In the genomic region with DNA sequence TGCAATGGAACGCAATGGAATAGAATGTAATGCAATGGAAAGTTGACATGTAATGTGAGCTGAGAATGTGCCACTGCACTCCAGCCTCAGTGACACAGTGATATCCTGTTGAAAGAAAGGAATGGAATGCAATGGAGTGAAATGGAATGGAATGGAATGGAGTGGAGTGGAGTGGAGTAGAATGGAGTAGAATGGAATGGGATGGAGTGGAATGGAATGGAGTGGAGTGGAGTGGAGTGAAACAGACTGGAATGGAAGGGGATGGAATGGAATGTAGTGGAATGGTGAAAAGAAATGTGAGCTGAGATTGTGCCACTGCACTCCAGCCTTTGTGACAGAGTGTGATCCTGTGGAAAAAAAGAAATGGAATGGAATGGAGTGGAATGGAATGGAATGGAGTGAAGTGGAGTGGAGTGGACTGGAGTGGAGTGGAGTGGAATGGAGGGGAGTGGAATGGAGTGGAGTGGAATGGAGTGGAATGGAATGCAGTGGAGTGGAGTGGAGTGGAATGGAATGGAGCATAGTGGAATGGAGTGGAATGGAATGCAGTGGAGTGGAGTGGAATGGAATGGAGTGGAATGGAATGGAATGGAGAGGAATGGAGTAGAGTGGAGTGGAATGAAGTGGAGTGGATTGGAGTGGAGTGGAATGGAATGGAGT, we compare ENCODE assay signal across 7 cellular contexts.
A peak's percentile ranks its signal among the peaks of the same experiment; 100 is the strongest.
DNase-seq lines count a peak whose midpoint lies in the region; ATAC-seq and TF ChIP-seq lines count a peak whose summit lies in the region.
"Not testable (repeated sequence)": the region's sequence is repeated elsewhere in the genome, so short reads cannot be mapped to it uniquely, and the experiment has no call there.

No MANE protein-coding gene starts in this region.

- H3K36me3 Mint-ChIP-seq in activated naive CD8-positive, alpha-beta T cell treated with anti-CD3 and anti-CD28 coated beads, Interleukin-2, amount 50 U/mL, for 24 hours (ENCODE audit: low read depth) = peaks cover 33% of the 10 kb centered on the region
- peaks cover 12 to 45% (median 35%) of the 10 kb centered on the region in 5 donors for H3K36me3 Mint-ChIP-seq in naive thymus-derived CD4-positive, alpha-beta T cell
- H3K36me3 Mint-ChIP-seq in stimulated activated memory B cell treated with anti-CD40 and anti-IgM and Interleukin-4, amounts not matched to agents 10 μg/mL and 1 μg/mL and 100 μg/mL, for 72 hours = peaks cover 17% of the 10 kb centered on the region

- intact Hi-C loops in heart right ventricle (cut with DNase I); naive thymus-derived CD4-positive, alpha-beta T cell (cut with micrococcal nuclease): not testable (repeated sequence)

- H3K36me3 ChIP-seq in HEK293 (ENCODE audit: control insufficient read depth in 2 of 2, insufficient read depth in 1 of 2, low read length in 2 of 2); heart right ventricle; liver (ENCODE audit: control insufficient read depth in 4 of 4, insufficient read depth in 3 of 4, low read depth in 1 of 4, low read length in 3 of 4); naive thymus-derived CD4-positive, alpha-beta T cell (ENCODE audit: control insufficient read depth in 2 of 3, insufficient read depth in 3 of 3, low read length in 3 of 3): not testable (repeated sequence)

- TF ChIP-seq CTCF in HEK293 (tag by site-specific recombination; IDR thresholded peaks at IDR 0.05); foreskin keratinocyte (conservative IDR thresholded peaks at IDR 0.05); heart right ventricle (IDR thresholded peaks at IDR 0.05); liver (IDR thresholded peaks at IDR 0.05; ENCODE audit: low read depth, low read length, missing input control): not testable (repeated sequence)

- not testable (repeated sequence) for H3K4me3 Mint-ChIP-seq in activated naive CD8-positive, alpha-beta T cell treated with anti-CD3 and anti-CD28 coated beads, Interleukin-2, amount 50 U/mL, for 24 hours; naive thymus-derived CD4-positive, alpha-beta T cell; stimulated activated memory B cell treated with anti-CD40 and anti-IgM and Interleukin-4, amounts not matched to agents 10 μg/mL and 1 μg/mL and 100 μg/mL, for 72 hours

- H3K9me3 Mint-ChIP-seq in activated naive CD8-positive, alpha-beta T cell treated with anti-CD3 and anti-CD28 coated beads, Interleukin-2, amount 50 U/mL, for 24 hours = peaks cover 50% of the 10 kb centered on the region
- H3K9me3 Mint-ChIP-seq in naive thymus-derived CD4-positive, alpha-beta T cell = peaks cover 23 to 59% (median 47%) of the 10 kb centered on the region in 11 donors
- H3K9me3 Mint-ChIP-seq in stimulated activated memory B cell treated with anti-CD40 and anti-IgM and Interleukin-4, amounts not matched to agents 10 μg/mL and 1 μg/mL and 100 μg/mL, for 72 hours = peaks cover 45% of the 10 kb centered on the region

- H3K27ac Mint-ChIP-seq in activated naive CD8-positive, alpha-beta T cell treated with anti-CD3 and anti-CD28 coated beads, Interleukin-2, amount 50 U/mL, for 24 hours; naive thymus-derived CD4-positive, alpha-beta T cell; stimulated activated memory B cell treated with anti-CD40 and anti-IgM and Interleukin-4, amounts not matched to agents 10 μg/mL and 1 μg/mL and 100 μg/mL, for 72 hours: not testable (repeated sequence)

- H3K4me1 ChIP-seq in HEK293 (ENCODE audit: control insufficient read depth, insufficient read depth, low read length); foreskin keratinocyte; heart right ventricle; liver (ENCODE audit: control insufficient read depth in 4 of 4, insufficient read depth in 4 of 4, low read length in 3 of 4); naive thymus-derived CD4-positive, alpha-beta T cell (ENCODE audit: control insufficient read depth in 2 of 2, insufficient read depth in 2 of 2, low read length in 2 of 2): not testable (repeated sequence)

- not testable (repeated sequence) for H3K27me3 Mint-ChIP-seq in activated naive CD8-positive, alpha-beta T cell treated with anti-CD3 and anti-CD28 coated beads, Interleukin-2, amount 50 U/mL, for 24 hours; naive thymus-derived CD4-positive, alpha-beta T cell; stimulated activated memory B cell treated with anti-CD40 and anti-IgM and Interleukin-4, amounts not matched to agents 10 μg/mL and 1 μg/mL and 100 μg/mL, for 72 hours

- H3K4me1 Mint-ChIP-seq in activated naive CD8-positive, alpha-beta T cell treated with anti-CD3 and anti-CD28 coated beads, Interleukin-2, amount 50 U/mL, for 24 hours; stimulated activated memory B cell treated with anti-CD40 and anti-IgM and Interleukin-4, amounts not matched to agents 10 μg/mL and 1 μg/mL and 100 μg/mL, for 72 hours: not testable (repeated sequence)
- H3K4me1 Mint-ChIP-seq in naive thymus-derived CD4-positive, alpha-beta T cell = peaks cover 0 to 21% (median 0%) of the 10 kb centered on the region in 7 donors

- H3K27ac ChIP-seq in HEK293 (ENCODE audit: extremely low read depth, low read depth, low read length); foreskin keratinocyte; heart right ventricle; liver (ENCODE audit: low read depth in 1 of 2, low read length in 2 of 2); naive thymus-derived CD4-positive, alpha-beta T cell (ENCODE audit: low read depth, low read length): not testable (repeated sequence)

- H3K27me3 ChIP-seq in foreskin keratinocyte; heart right ventricle; liver (ENCODE audit: control insufficient read depth in 4 of 4, insufficient read depth in 4 of 4, low read length in 3 of 4); naive thymus-derived CD4-positive, alpha-beta T cell (ENCODE audit: control insufficient read depth in 2 of 2, insufficient read depth in 2 of 2, low read length in 2 of 2): not testable (repeated sequence)

- not testable (repeated sequence) for H3K4me3 ChIP-seq in HEK293 (ENCODE audit: low read depth, low read length); heart right ventricle; naive thymus-derived CD4-positive, alpha-beta T cell (ENCODE audit: low read length)
- peak overlapping the region in 2 of 3 donors; percentile 12 to 37 for H3K4me3 ChIP-seq in liver (ENCODE audit: low read depth in 1 of 3, low read length in 3 of 3)

- not testable (repeated sequence) for TF ChIP-seq RAD21 in liver (IDR thresholded peaks at IDR 0.05)

- H3K9ac ChIP-seq in liver (ENCODE audit: low read depth in 1 of 2, low read length in 2 of 2) = not testable (repeated sequence)

- POLR2A ChIA-PET in HEK293 (lab: Yijun Ruan, JAX); naive thymus-derived CD4-positive, alpha-beta T cell (lab: Charles Lee): not testable (repeated sequence)

- DNase-seq in activated naive CD8-positive, alpha-beta T cell treated with anti-CD3 and anti-CD28 coated beads, Interleukin-2, amount 50 U/mL, for 24 hours; foreskin keratinocyte; heart right ventricle; naive thymus-derived CD4-positive, alpha-beta T cell: not testable (repeated sequence)

- CTCF ChIA-PET in HEK293 (lab: Yijun Ruan, JAX); naive thymus-derived CD4-positive, alpha-beta T cell (lab: Charles Lee): not testable (repeated sequence)

- H3K9me3 ChIP-seq in HEK293 (ENCODE audit: control insufficient read depth, insufficient read depth, low read depth, low read length) = not testable (repeated sequence)
- H3K9me3 ChIP-seq in heart right ventricle (peaks cover 0 to 64% (median 5%) of the 10 kb centered on the region in 11 donors), liver (ENCODE audit: control insufficient read depth in 4 of 4, low read length in 3 of 4) (peaks cover 4 to 26% (median 18%) of the 10 kb centered on the region in 4 donors)
- H3K9me3 ChIP-seq in naive thymus-derived CD4-positive, alpha-beta T cell (ENCODE audit: control insufficient read depth in 2 of 3, low read length in 3 of 3) = peaks cover 0 to 42% (median 6%) of the 10 kb centered on the region in 3 experiments

- peak; percentile 57 for ATAC-seq in activated naive CD8-positive, alpha-beta T cell treated with anti-CD3 and anti-CD28 coated beads, Interleukin-2, amount 50 U/mL, for 24 hours
- peak; percentile 36 for ATAC-seq in foreskin keratinocyte
- ATAC-seq in heart right ventricle = peak; percentile 21 to 78 (median 50)
- ATAC-seq in naive thymus-derived CD4-positive, alpha-beta T cell = peak; percentile 51
- ATAC-seq in stimulated activated memory B cell treated with anti-CD40 and anti-IgM and Interleukin-4, amounts not matched to agents 10 μg/mL and 1 μg/mL and 100 μg/mL, for 72 hours = peak; percentile 57

- WGBS in heart right ventricle, 2 donors = 74% methylated on average over 1 of the region's 1 CpG
- 63% methylated on average over 1 of the region's 1 CpG for WGBS in liver

TF ChIP-seq in HEK293, 187 proteins besides CTCF, POLR2A, EP300 and RAD21:
- peak; percentile 39; the same call in 1 of the 2 replicates for TF ChIP-seq ZNF140 (tag by site-specific recombination; IDR thresholded peaks at IDR 0.05)
